Comparison of ENCODE assay signal across 17 cellular contexts in genomic region chr15:83655237-83655616, GRCh38. TPM values are rescaled to one million over a fixed set of nuclear protein-coding genes. Genes with fewer than 3 reads are reported as not detected.
DNase-seq lines count a peak whose midpoint lies in the region; ATAC-seq and TF ChIP-seq lines count a peak whose summit lies in the region.
"Had no signal": no experiment of that assay in that cellular context is flagged by ENCODE, and none has a peak within 500 bp of the region (broad histone marks: within the 10 kb centered on the region; RNA-seq: fewer than 3 reads in every experiment).

No MANE protein-coding gene starts in this region.

- H3K9ac ChIP-seq in rectal smooth muscle tissue (ENCODE audit: low read length) = peak overlapping the region; percentile 53
- H3K9ac ChIP-seq: GM23248 had no signal

- H3K4me3 ChIP-seq in heart right ventricle (peak overlapping the region; percentile 38 to 72 (median 60)), iPS-18c (ENCODE audit: insufficient read depth, low read depth, low read length) (peak overlapping the region; percentile 57; the same call in 1 of the 2 replicates), rectal smooth muscle tissue (ENCODE audit: low read length) (peak overlapping the region; percentile 78), uterus (peak overlapping the region in 1 of 2 donors; percentile 17)
- H3K4me3 ChIP-seq: GM23248, SJSA1 had no signal

- ATAC-seq in heart right ventricle (no peak), left ventricle myocardium superior (no peak), GM18858 (IDR thresholded peaks at IDR 0.05; ENCODE audit: unreplicated experiment) (no peak)

- WGBS in heart right ventricle, 2 donors = 52 to 60% methylated on average over 8 of the region's 8 CpGs

- TF ChIP-seq CTCF in heart right ventricle (IDR thresholded peaks at IDR 0.05) (no peak), uterus (IDR thresholded peaks at IDR 0.05) (no peak)

- peaks cover 7 to 68% (median 22%) of the 10 kb centered on the region in 9 donors for H3K4me1 ChIP-seq in heart right ventricle
- peaks cover 16% of the 10 kb centered on the region for H3K4me1 ChIP-seq in rectal smooth muscle tissue (ENCODE audit: control insufficient read depth, insufficient read depth, low read length)
- no peaks in the 10 kb centered on the region for H3K4me1 ChIP-seq in uterus

- peaks cover 0 to 17% (median 0%) of the 10 kb centered on the region in 9 donors for H3K36me3 ChIP-seq in heart right ventricle
- H3K36me3 ChIP-seq in rectal smooth muscle tissue (ENCODE audit: control insufficient read depth, insufficient read depth, low read length) = no peaks in the 10 kb centered on the region
- H3K36me3 ChIP-seq in uterus = no peaks in the 10 kb centered on the region
- H3K36me3 ChIP-seq: SJSA1 had no signal

- H3K9me3 ChIP-seq in heart right ventricle (peaks cover 0 to 4% (median 0%) of the 10 kb centered on the region in 11 donors), iPS-18c (ENCODE audit: control insufficient read depth, insufficient read depth, low read length) (no peaks in the 10 kb centered on the region), uterus (no peaks in the 10 kb centered on the region)

- peak overlapping the region in 8 of 10 donors; percentile 60 to 89 (median 86) for H3K27ac ChIP-seq in heart right ventricle
- H3K27ac ChIP-seq in rectal smooth muscle tissue (ENCODE audit: low read depth, low read length) = peak overlapping the region; percentile 62
- H3K27ac ChIP-seq in uterus = peak overlapping the region in 1 of 2 donors; percentile 73
- H3K27ac ChIP-seq: GM23248, SJSA1 had no signal

- TF ChIP-seq POLR2A in uterus (IDR thresholded peaks at IDR 0.05) = no peak

- intact Hi-C loops in heart right ventricle (cut with DNase I) (loop anchor here in 4 of 10 donors (5.0 to 10.0 kb wide), 5 partner anchors 42 to 190 kb away; no protein-coding TSS in a partner anchor), left ventricle myocardium superior (cut with micrococcal nuclease) (no loop called here), uterus (cut with DNase I; ENCODE audit: low total_unique reads) (no loop called here)

- DNase-seq in heart right ventricle = no peak
- no peak for DNase-seq in left ventricle myocardium superior
- no peak for DNase-seq in uterus
- no peak for DNase-seq in activated effector memory CD4-positive, alpha-beta T cell treated with anti-CD3 and anti-CD28 coated beads, Interleukin-2, amount 50 U/mL, for 16 hours
- no peak for DNase-seq in NCI-H82 (lab: John Stamatoyannopoulos, UW)
- DNase-seq: activated B cell treated with CpG ODN at 0.5 μM for 24 hours; amniotic stem cell; C1 segment of cervical spinal cord; NCI-H1417 treated with DMSO at 0.1 percent for 48 hours; stimulated activated CD4-positive, alpha-beta T cell treated with anti-CD3 and anti-CD28 coated beads, Interleukin-2, amount 100 ng/mL, for 48 hours had no signal

- H3K27me3 ChIP-seq in heart right ventricle (peaks cover 0 to 36% (median 9%) of the 10 kb centered on the region in 7 donors), rectal smooth muscle tissue (ENCODE audit: control insufficient read depth, insufficient read depth, low read length) (no peaks in the 10 kb centered on the region), uterus (no peaks in the 10 kb centered on the region)
- H3K27me3 ChIP-seq: SJSA1 had no signal

RNA-seq across cellular contexts. Expression of gene ADAMTSL3, which starts 1.3 kb away (rescaled TPM):
- total RNA-seq in heart right ventricle (10 to 100 TPM in 7 of 10 donors, 1 to 10 TPM in 3; 4.3 to 15.4 (median 11.3) TPM), left ventricle myocardium superior (9.2 TPM), uterus (10 to 100 TPM in 2 of 4 donors, 1 to 10 TPM in 2; 3.1 to 48.2 (median 24.6) TPM)
- polyA plus RNA-seq in heart right ventricle = 1 to 10 TPM; 1.6 to 1.9 TPM
- total RNA-seq: activated B cell treated with CpG ODN at 0.5 μM for 24 hours, GM23248, M059J, mononuclear cell had no signal
- polyA plus RNA-seq: GM23248 had no signal
